24 cellular contexts compared by ENCODE assay signal in genomic region chr1:17943506-17943905, GRCh38.
DNase-seq lines count a peak whose midpoint lies in the region; ATAC-seq and TF ChIP-seq lines count a peak whose summit lies in the region.
"Had no signal": no experiment of that assay in that cellular context is flagged by ENCODE, and none has a peak within 500 bp of the region (broad histone marks: within the 10 kb centered on the region; RNA-seq: fewer than 3 reads in every experiment).

No MANE protein-coding gene starts in this region.

- ATAC-seq in WTC11: no peak
- ATAC-seq: A549; CD8-positive, alpha-beta T cell had no signal

- no peaks in the 10 kb centered on the region for H3K9me3 Mint-ChIP-seq in WTC11
- H3K9me3 Mint-ChIP-seq: CD4-positive, alpha-beta T cell; CD8-positive, alpha-beta T cell had no signal

- DNase-seq in WTC11 (ENCODE audit: low spot score) (no peak), NCI-H1694 (lab: John Stamatoyannopoulos, UW) (no peak)
- DNase-seq: 8988T; ACHN; AML-193; BE2C; Caco-2; Calu3; CD4-positive, alpha-beta memory T cell; CD4-positive, alpha-beta T cell; CD4-positive, CD25-positive, alpha-beta regulatory T cell; CD8-positive, alpha-beta memory T cell; CD8-positive, alpha-beta T cell; COR-L47; DMS 273 treated with DMSO at 0.1 percent for 48 hours; DMS153; DMS53; DMS79; DMS79 treated with DMSO at 0.1 percent for 48 hours; DND-41; EL had no signal

- no peak overlapping the region for H3K27ac Mint-ChIP-seq in WTC11
- H3K27ac Mint-ChIP-seq: B cell; CD14-positive monocyte; CD4-positive, alpha-beta memory T cell; CD4-positive, alpha-beta T cell; CD4-positive, CD25-positive, alpha-beta regulatory T cell; CD8-positive, alpha-beta memory T cell; CD8-positive, alpha-beta T cell had no signal

- H3K27me3 Mint-ChIP-seq in WTC11 (ENCODE audit: low read depth): peaks cover 12% of the 10 kb centered on the region

- CTCF ChIA-PET in WTC11 (lab: Charles Lee): interaction anchor here (1.0 kb wide), 2 partner anchors 20 to 48 kb away, joined by 3 read pairs; no protein-coding TSS in a partner anchor

- H3K36me3 Mint-ChIP-seq in WTC11: no peaks in the 10 kb centered on the region
- H3K36me3 Mint-ChIP-seq: CD14-positive monocyte; CD4-positive, alpha-beta memory T cell; CD4-positive, CD25-positive, alpha-beta regulatory T cell; CD8-positive, alpha-beta memory T cell; CD8-positive, alpha-beta T cell had no signal

- 0 out of 2 replicates have a peak, but pooled peaks cover 3% of the 10 kb centered on the region for H3K4me1 Mint-ChIP-seq in WTC11
- H3K4me1 Mint-ChIP-seq: CD14-positive monocyte; CD4-positive, alpha-beta memory T cell; CD4-positive, CD25-positive, alpha-beta regulatory T cell; CD8-positive, alpha-beta memory T cell had no signal

- POLR2A ChIA-PET in WTC11 (lab: Charles Lee): no interaction called here

- no peak for TF ChIP-seq CTCF in WTC11 (IDR thresholded peaks at IDR 0.05)

- no peak overlapping the region for H3K4me3 Mint-ChIP-seq in WTC11
- H3K4me3 Mint-ChIP-seq: B cell; CD14-positive monocyte; CD4-positive, alpha-beta memory T cell; CD4-positive, alpha-beta T cell; CD4-positive, CD25-positive, alpha-beta regulatory T cell; CD8-positive, alpha-beta memory T cell; CD8-positive, alpha-beta T cell had no signal

TF ChIP-seq in WTC11, 78 proteins besides CTCF, POLR2A, EP300 and RAD21:
- TF ChIP-seq HMGA2 (CRISPR knock-in tag; IDR thresholded peaks at IDR 0.05) (peak; percentile 96), NFYB (CRISPR knock-in tag; conservative IDR thresholded peaks at IDR 0.05; ENCODE audit: low read depth) (no peak)
